Comparison of ENCODE assay signal across 19 cellular contexts in genomic region chr2:128234613-128235012, GRCh38.
"Had no signal": no experiment of that assay in that cellular context is flagged by ENCODE, and none has a peak within 500 bp of the region (broad histone marks: within the 10 kb centered on the region; RNA-seq: fewer than 3 reads in every experiment).

No MANE protein-coding gene starts in this region.

- H3K4me3 ChIP-seq: gastroesophageal sphincter, heart right ventricle had no signal

- DNase-seq: activated CD4-positive, alpha-beta T cell treated with anti-CD3 and anti-CD28 coated beads, Interleukin-2, amount 50 U/mL, for 1 hour; activated CD4-positive, CD25-positive, alpha-beta regulatory T cell treated with anti-CD3 and anti-CD28 coated beads, Interleukin-2, amount 50 U/mL, for 72 hours; activated CD8-positive, alpha-beta memory T cell treated with anti-CD3 and anti-CD28 coated beads, Interleukin-2, amount 50 U/mL, for 4 hours; activated effector memory CD4-positive, alpha-beta T cell treated with Interleukin-2 at 50 U/mL for 16 hours; activated naive CD4-positive, alpha-beta T cell treated with anti-CD3 and anti-CD28 coated beads, Interleukin-2, amount 50 U/mL, for 16 hours; activated T-cell treated with anti-CD3 and anti-CD28 coated beads, Interleukin-2, amount 50 U/mL, for 48 hours; cerebellar nuclear complex; cortex of kidney; heart right ventricle; immature natural killer cell; mesenchymal stem cell; natural killer cell; occipital lobe; retina; stimulated activated naive B cell treated with anti-CD40 and anti-IgM and Interleukin-4, amounts not matched to agents 10 μg/mL and 1 μg/mL and 100 μg/mL, for 72 hours; T-helper 2 cell had no signal

- H3K27me3 ChIP-seq: gastroesophageal sphincter had no signal

- H3K9me3 Mint-ChIP-seq: immature natural killer cell; natural killer cell; stimulated activated naive B cell treated with anti-CD40 and anti-IgM and Interleukin-4, amounts not matched to agents 10 μg/mL and 1 μg/mL and 100 μg/mL, for 72 hours had no signal

- H3K36me3 Mint-ChIP-seq: immature natural killer cell; natural killer cell; stimulated activated naive B cell treated with anti-CD40 and anti-IgM and Interleukin-4, amounts not matched to agents 10 μg/mL and 1 μg/mL and 100 μg/mL, for 72 hours had no signal

- H3K9me3 ChIP-seq: gastroesophageal sphincter, heart right ventricle had no signal

- H3K4me1 Mint-ChIP-seq: natural killer cell had no signal

- H3K27ac ChIP-seq: gastroesophageal sphincter, heart right ventricle, VCaP had no signal

- ATAC-seq: esophagus mucosa; gastroesophageal sphincter; heart right ventricle; natural killer cell; stimulated activated naive B cell treated with anti-CD40 and anti-IgM and Interleukin-4, amounts not matched to agents 10 μg/mL and 1 μg/mL and 100 μg/mL, for 72 hours had no signal

- H3K27ac Mint-ChIP-seq: immature natural killer cell; stimulated activated naive B cell treated with anti-CD40 and anti-IgM and Interleukin-4, amounts not matched to agents 10 μg/mL and 1 μg/mL and 100 μg/mL, for 72 hours had no signal

- H3K36me3 ChIP-seq: gastroesophageal sphincter, heart right ventricle had no signal
